In the genomic region with DNA sequence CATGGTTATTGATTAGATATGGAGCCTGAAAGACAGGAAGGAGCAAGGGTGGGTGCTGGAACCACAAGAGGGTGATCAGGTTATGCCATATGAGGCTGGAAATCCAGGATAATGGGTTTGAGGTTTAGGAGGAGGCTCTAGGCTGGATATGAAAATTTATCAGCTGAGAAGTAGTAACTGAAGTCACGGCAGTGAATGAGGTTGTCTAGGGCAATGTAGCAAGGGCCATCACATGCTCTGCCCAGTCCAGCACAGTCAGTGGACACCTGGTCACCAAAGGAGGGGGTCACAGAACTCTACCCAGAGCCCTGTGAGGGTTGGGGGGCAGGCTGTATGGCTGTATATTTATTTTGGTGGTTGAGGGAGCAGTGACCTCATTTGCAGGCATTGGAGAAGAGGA, we compare ENCODE assay signal across 34 cellular contexts. TPM values are rescaled to one million over a fixed set of nuclear protein-coding genes. Genes with fewer than 3 reads are reported as not detected.
"Had no signal": no experiment of that assay in that cellular context is flagged by ENCODE, and none has a peak within 500 bp of the region (broad histone marks: within the 10 kb centered on the region; RNA-seq: fewer than 3 reads in every experiment).

No MANE protein-coding gene starts in this region.

- DNase-seq: activated CD4-positive, alpha-beta T cell treated with anti-CD3 and anti-CD28 coated beads, Interleukin-2, amount 10 ng/mL, durations not matched to agents 24 days and 14 days; activated CD4-positive, alpha-beta T cell treated with anti-CD3 and anti-CD28 coated beads, Interleukin-2, amount 50 U/mL, for 4 hours; activated CD8-positive, alpha-beta T cell treated with anti-CD3 and anti-CD28 coated beads for 36 hours; activated gamma-delta T cell treated with Interleukin-2 at 50 U/mL for 16 hours; activated naive CD4-positive, alpha-beta T cell treated with anti-CD3 and anti-CD28 coated beads for 36 hours; activated T-cell treated with anti-CD3 and anti-CD28 coated beads, Interleukin-2, amount 50 U/mL, for 24 hours; body of pancreas; Kasumi-1; KG1; MG63; NCI-H1048; NCI-H1105 treated with DMSO at 0.1 percent for 48 hours; NCI-H1436; NCI-H1694; NCI-H1930; NCI-H2081 treated with DMSO at 0.1 percent for 48 hours; NCI-H226; NCI-H446 treated with DMSO at 0.1 percent for 48 hours; NCI-H524; NK-92 treated with Interleukin-12 subunit alpha and Interleukin-12 subunit beta, amount 100 ng/mL, for 24 hours; PC-3; SHP77; SJCRH30; T1000 had no signal

- H3K9me3 ChIP-seq: adrenal gland, body of pancreas, breast epithelium, MG63, SJCRH30 had no signal

- ATAC-seq: activated CD8-positive, alpha-beta T cell treated with anti-CD3 and anti-CD28 coated beads for 36 hours; activated naive CD4-positive, alpha-beta T cell treated with anti-CD3 and anti-CD28 coated beads, Interleukin-2, amount 50 U/mL, for 72 hours; body of pancreas; PC-3 had no signal

- H3K36me3 ChIP-seq: adrenal gland, breast epithelium, MG63, SJCRH30 had no signal

- H3K27me3 ChIP-seq: adrenal gland, body of pancreas, breast epithelium, MG63, SJCRH30 had no signal

- H3K4me3 ChIP-seq: adrenal gland, body of pancreas, breast epithelium, MG63, SJCRH30, SK-N-MC had no signal

- H3K27ac ChIP-seq: adrenal gland, body of pancreas, breast epithelium, SJCRH30, SK-N-MC had no signal

- H3K4me1 ChIP-seq: body of pancreas, breast epithelium had no signal

RNA-seq across cellular contexts. Expression of a gene that starts 10.5 kb away (rescaled TPM):
- total RNA-seq: activated CD4-positive, alpha-beta T cell treated with anti-CD3 and anti-CD28 coated beads, Interleukin-2, amount 10 ng/mL, durations not matched to agents 24 days and 14 days; activated CD8-positive, alpha-beta memory T cell treated with anti-CD3 and anti-CD28 coated beads for 36 hours; activated CD8-positive, alpha-beta T cell treated with anti-CD3 and anti-CD28 coated beads for 36 hours; activated naive CD4-positive, alpha-beta T cell treated with anti-CD3 and anti-CD28 coated beads for 36 hours; astrocyte; cardiac septum; SJCRH30; T-helper 1 cell treated with Interleukin-12 subunit alpha and Interleukin-12 subunit beta and Interleukin-4 antibody, amounts not matched to agents 30 ng/mL and 1 ng/mL, for 36 hours; T-helper 2 cell treated with Interferon-gamma antibody and Interleukin-4, amounts not matched to agents 100 ng/mL and 5 ng/mL, for 36 hours had no signal

RNA-seq across cellular contexts. Expression of a gene that starts 28.9 kb away (rescaled TPM):
- total RNA-seq: activated CD4-positive, alpha-beta T cell treated with anti-CD3 and anti-CD28 coated beads, Interleukin-2, amount 10 ng/mL, durations not matched to agents 24 days and 14 days; activated CD8-positive, alpha-beta memory T cell treated with anti-CD3 and anti-CD28 coated beads for 36 hours; activated CD8-positive, alpha-beta T cell treated with anti-CD3 and anti-CD28 coated beads for 36 hours; activated naive CD4-positive, alpha-beta T cell treated with anti-CD3 and anti-CD28 coated beads for 36 hours; activated T-helper 2 cell treated with anti-CD3 and anti-CD28 coated beads, Interferon-gamma antibody, Interleukin-2, Interleukin-4, amounts not matched to agents 10 μg/mL and 5 μg/mL and 100 μg/mL, durations not matched to agents 14 hours and 24 hours and 36 hours; adrenal gland; astrocyte; body of pancreas; cardiac septum; PC-3; SJCRH30; T-helper 1 cell treated with Interleukin-12 subunit alpha and Interleukin-12 subunit beta and Interleukin-4 antibody, amounts not matched to agents 30 ng/mL and 1 ng/mL, for 36 hours; T-helper 2 cell treated with Interferon-gamma antibody and Interleukin-4, amounts not matched to agents 100 ng/mL and 5 ng/mL, for 36 hours had no signal
